1 cellular context compared by ENCODE assay signal in the genomic region with DNA sequence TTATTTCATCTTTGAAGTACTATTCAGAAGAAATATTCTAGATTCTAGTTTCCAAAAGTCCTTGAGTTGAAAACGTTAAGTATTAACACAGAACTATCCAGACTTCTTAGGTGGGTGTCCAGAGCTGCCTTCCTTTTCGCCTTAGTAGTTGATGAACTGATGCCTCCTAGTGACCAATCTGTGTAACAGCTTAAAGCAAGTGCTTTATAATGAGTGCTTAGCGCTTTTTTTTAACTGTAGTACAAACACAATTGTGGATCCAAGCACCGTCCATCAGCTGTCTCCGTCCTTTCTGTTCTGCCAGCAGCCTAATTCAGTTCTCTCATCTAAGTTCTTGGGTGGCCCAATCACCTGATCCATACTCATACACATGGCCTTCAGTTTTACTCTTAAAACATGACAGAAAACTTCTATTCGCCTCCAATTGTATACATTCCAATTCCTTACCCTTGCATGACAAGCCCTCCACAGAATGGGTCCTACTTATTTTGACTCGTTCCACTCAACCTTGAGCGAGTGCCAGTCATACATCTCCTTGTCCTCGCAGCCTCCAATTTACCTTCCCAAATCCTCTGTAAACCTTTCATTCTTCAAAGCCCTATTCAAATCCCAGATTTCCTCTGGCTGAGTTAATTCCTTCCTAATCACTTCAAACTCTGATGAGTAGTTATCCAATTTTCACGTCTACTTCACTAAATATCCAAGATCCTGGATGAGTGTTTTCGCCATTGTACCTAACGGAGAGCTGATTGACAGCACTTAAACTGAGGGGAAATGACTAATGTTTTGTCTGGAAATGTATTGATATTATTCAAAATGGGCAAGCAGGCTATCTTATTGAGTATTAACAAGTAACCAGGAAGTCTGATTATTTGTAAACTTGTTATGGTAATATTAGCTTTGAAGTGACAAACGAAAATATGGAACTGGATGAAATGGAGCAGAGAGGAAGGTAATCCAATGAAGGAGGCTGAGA.
TF ChIP-seq lines count a peak whose summit lies in the region.

No MANE protein-coding gene starts in this region.

TF ChIP-seq in K562, 482 proteins besides CTCF, POLR2A, EP300 and RAD21:
- TF ChIP-seq GATAD2A (IDR thresholded peaks at IDR 0.05), result no peak
- peak; percentile 88 for TF ChIP-seq ZNF384 (IDR thresholded peaks at IDR 0.05; ENCODE audit: low read depth, low read length)
- no peak for TF ChIP-seq LEF1 (IDR thresholded peaks at IDR 0.05)
- TF ChIP-seq RB1 (IDR thresholded peaks at IDR 0.05; ENCODE audit: low read depth), result 0 out of 2 replicates have a peak, but pooled peaks have one; percentile 21
- TF ChIP-seq CBX5 (IDR thresholded peaks at IDR 0.05; ENCODE audit: borderline replicate concordance, low read depth), result no peak
- TF ChIP-seq SMC3 (conservative IDR thresholded peaks at IDR 0.05; ENCODE audit: insufficient read depth, low read depth, low read length), result peak; percentile 84
- no peak for TF ChIP-seq FOXM1 (IDR thresholded peaks at IDR 0.05; ENCODE audit: low read depth)
- TF ChIP-seq FOXM1 (CRISPR knock-in tag; IDR thresholded peaks at IDR 0.05; ENCODE audit: low read depth), result no peak
- TF ChIP-seq RBM39 (optimal IDR thresholded peaks at IDR 0.05; ENCODE audit: low read depth, low read length), result no peak
- no peak for TF ChIP-seq ZNF436 (CRISPR knock-in tag; IDR thresholded peaks at IDR 0.05)
- peak; percentile 39; the same call in 1 of the 2 replicates for TF ChIP-seq JUND (IDR thresholded peaks at IDR 0.05; ENCODE audit: borderline replicate concordance, low read depth, low read length)
- no peak for TF ChIP-seq JUND (tag; IDR thresholded peaks at IDR 0.05; ENCODE audit: borderline replicate concordance, low read depth, low read length)
- TF ChIP-seq, protein P1, sequence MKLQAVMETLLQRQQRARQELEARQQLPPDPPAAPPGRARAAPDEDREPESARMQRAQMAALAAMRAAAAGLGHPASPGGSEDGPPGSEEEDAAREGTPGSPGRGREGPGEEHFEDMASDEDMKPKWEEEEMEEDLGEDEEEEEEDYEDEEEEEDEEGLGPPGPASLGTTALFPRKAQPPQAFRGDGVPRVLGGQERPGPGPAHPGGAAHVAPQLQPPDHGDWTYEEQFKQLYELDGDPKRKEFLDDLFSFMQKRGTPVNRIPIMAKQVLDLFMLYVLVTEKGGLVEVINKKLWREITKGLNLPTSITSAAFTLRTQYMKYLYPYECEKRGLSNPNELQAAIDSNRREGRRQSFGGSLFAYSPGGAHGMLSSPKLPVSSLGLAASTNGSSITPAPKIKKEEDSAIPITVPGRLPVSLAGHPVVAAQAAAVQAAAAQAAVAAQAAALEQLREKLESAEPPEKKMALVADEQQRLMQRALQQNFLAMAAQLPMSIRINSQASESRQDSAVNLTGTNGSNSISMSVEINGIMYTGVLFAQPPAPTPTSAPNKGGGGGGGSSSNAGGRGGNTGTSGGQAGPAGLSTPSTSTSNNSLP (IDR thresholded peaks at IDR 0.05; ENCODE audit: borderline replicate concordance, low read depth, low read length), result 0 out of 2 replicates have a peak, but pooled peaks have one; percentile 18
- peak; percentile 13; the same call in 1 of the 2 replicates for TF ChIP-seq TCF3 (CRISPR knock-in tag; IDR thresholded peaks at IDR 0.05)
- TF ChIP-seq NR2F6 (CRISPR knock-in tag; IDR thresholded peaks at IDR 0.05), result 0 out of 2 replicates have a peak, but pooled peaks have one; percentile 49
- TF ChIP-seq KAT8 (IDR thresholded peaks at IDR 0.05; ENCODE audit: low read depth), result no peak
- TF ChIP-seq CHD2 (IDR thresholded peaks at IDR 0.05; ENCODE audit: low read depth, low read length), result no peak
- TF ChIP-seq, protein P2, sequence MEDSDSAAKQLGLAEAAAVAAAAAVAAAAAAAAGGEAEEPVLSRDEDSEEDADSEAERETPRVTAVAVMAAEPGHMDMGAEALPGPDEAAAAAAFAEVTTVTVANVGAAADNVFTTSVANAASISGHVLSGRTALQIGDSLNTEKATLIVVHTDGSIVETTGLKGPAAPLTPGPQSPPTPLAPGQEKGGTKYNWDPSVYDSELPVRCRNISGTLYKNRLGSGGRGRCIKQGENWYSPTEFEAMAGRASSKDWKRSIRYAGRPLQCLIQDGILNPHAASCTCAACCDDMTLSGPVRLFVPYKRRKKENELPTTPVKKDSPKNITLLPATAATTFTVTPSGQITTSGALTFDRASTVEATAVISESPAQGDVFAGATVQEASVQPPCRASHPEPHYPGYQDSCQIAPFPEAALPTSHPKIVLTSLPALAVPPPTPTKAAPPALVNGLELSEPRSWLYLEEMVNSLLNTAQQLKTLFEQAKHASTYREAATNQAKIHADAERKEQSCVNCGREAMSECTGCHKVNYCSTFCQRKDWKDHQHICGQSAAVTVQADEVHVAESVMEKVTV (CRISPR knock-in tag; IDR thresholded peaks at IDR 0.05), result peak; percentile 92
- peak; percentile 16 for TF ChIP-seq MEIS2 (IDR thresholded peaks at IDR 0.05; ENCODE audit: partially characterized antibody)
- no peak for TF ChIP-seq DNMT1 (IDR thresholded peaks at IDR 0.05)
- TF ChIP-seq, protein P3, sequence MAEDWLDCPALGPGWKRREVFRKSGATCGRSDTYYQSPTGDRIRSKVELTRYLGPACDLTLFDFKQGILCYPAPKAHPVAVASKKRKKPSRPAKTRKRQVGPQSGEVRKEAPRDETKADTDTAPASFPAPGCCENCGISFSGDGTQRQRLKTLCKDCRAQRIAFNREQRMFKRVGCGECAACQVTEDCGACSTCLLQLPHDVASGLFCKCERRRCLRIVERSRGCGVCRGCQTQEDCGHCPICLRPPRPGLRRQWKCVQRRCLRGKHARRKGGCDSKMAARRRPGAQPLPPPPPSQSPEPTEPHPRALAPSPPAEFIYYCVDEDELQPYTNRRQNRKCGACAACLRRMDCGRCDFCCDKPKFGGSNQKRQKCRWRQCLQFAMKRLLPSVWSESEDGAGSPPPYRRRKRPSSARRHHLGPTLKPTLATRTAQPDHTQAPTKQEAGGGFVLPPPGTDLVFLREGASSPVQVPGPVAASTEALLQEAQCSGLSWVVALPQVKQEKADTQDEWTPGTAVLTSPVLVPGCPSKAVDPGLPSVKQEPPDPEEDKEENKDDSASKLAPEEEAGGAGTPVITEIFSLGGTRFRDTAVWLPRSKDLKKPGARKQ (CRISPR knock-in tag; IDR thresholded peaks at IDR 0.05), result peak; percentile 58; the same call in 1 of the 2 replicates
- TF ChIP-seq ZKSCAN8 (CRISPR knock-in tag; IDR thresholded peaks at IDR 0.05), result peak; percentile 60
- 0 out of 2 replicates have a peak, but pooled peaks have one; percentile 11 for TF ChIP-seq ARID2 (IDR thresholded peaks at IDR 0.05)
- TF ChIP-seq C11orf30 (IDR thresholded peaks at IDR 0.05; ENCODE audit: low read depth), result 0 out of 2 replicates have a peak, but pooled peaks have one; percentile 4
- no peak for TF ChIP-seq PHB2 (IDR thresholded peaks at IDR 0.05; ENCODE audit: low read depth)
- TF ChIP-seq CHCHD3 (CRISPR knock-in tag; IDR thresholded peaks at IDR 0.05), result no peak
- no peak for TF ChIP-seq OTX1 (CRISPR knock-in tag; IDR thresholded peaks at IDR 0.05)
- peak in 1 of 2 experiments; percentile 24; a peak in 1 of 4 replicates for TF ChIP-seq TEAD1 (CRISPR knock-in tag; IDR thresholded peaks at IDR 0.05)
- 0 out of 2 replicates have a peak, but pooled peaks have one; percentile 17 for TF ChIP-seq GATAD2B (IDR thresholded peaks at IDR 0.05; ENCODE audit: borderline replicate concordance)
- no peak for TF ChIP-seq ZNF717 (CRISPR knock-in tag; IDR thresholded peaks at IDR 0.05)
- TF ChIP-seq, protein P4, sequence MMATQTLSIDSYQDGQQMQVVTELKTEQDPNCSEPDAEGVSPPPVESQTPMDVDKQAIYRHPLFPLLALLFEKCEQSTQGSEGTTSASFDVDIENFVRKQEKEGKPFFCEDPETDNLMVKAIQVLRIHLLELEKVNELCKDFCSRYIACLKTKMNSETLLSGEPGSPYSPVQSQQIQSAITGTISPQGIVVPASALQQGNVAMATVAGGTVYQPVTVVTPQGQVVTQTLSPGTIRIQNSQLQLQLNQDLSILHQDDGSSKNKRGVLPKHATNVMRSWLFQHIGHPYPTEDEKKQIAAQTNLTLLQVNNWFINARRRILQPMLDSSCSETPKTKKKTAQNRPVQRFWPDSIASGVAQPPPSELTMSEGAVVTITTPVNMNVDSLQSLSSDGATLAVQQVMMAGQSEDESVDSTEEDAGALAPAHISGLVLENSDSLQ (IDR thresholded peaks at IDR 0.05), result peak; percentile 44; the same call in 1 of the 2 replicates
- TF ChIP-seq, protein P5, sequence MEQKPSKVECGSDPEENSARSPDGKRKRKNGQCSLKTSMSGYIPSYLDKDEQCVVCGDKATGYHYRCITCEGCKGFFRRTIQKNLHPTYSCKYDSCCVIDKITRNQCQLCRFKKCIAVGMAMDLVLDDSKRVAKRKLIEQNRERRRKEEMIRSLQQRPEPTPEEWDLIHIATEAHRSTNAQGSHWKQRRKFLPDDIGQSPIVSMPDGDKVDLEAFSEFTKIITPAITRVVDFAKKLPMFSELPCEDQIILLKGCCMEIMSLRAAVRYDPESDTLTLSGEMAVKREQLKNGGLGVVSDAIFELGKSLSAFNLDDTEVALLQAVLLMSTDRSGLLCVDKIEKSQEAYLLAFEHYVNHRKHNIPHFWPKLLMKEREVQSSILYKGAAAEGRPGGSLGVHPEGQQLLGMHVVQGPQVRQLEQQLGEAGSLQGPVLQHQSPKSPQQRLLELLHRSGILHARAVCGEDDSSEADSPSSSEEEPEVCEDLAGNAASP (IDR thresholded peaks at IDR 0.05), result no peak
- TF ChIP-seq, protein P6, sequence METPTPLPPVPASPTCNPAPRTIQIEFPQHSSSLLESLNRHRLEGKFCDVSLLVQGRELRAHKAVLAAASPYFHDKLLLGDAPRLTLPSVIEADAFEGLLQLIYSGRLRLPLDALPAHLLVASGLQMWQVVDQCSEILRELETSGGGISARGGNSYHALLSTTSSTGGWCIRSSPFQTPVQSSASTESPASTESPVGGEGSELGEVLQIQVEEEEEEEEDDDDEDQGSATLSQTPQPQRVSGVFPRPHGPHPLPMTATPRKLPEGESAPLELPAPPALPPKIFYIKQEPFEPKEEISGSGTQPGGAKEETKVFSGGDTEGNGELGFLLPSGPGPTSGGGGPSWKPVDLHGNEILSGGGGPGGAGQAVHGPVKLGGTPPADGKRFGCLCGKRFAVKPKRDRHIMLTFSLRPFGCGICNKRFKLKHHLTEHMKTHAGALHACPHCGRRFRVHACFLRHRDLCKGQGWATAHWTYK (CRISPR knock-in tag; IDR thresholded peaks at IDR 0.05), result no peak
- TF ChIP-seq POLR2AphosphoS2 (IDR thresholded peaks at IDR 0.05; ENCODE audit: low read length), result peak; percentile 78; the same call in 1 of the 2 replicates
- 0 out of 2 replicates have a peak, but pooled peaks have one; percentile 17 for TF ChIP-seq KLF16 (IDR thresholded peaks at IDR 0.05)
- TF ChIP-seq PML (IDR thresholded peaks at IDR 0.05; ENCODE audit: low read length), result 0 out of 2 replicates have a peak, but pooled peaks have one; percentile 15
TF ChIP-seq in K562: peak in this region for 19.
